In the genomic region with DNA sequence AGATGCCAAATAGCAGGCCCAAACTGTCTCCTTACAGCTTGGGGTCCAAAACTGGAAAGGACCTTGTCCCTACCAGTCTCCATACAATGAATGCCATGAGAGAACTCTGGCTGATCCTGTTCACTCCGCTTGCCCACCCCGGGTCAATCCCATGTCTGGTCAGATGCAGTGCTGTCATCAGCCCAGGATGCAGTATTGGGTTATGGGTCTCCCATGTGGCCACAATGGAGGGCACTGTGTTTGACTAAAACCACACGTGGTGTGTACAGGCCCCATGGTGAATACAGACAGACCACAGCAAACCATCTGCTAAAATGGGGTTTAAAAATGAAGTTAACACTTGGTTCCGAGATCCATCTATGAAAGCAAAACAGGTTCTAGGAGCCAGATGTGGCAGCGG, we compare ENCODE assay signal across 21 cellular contexts. TPM values are rescaled to one million over a fixed set of nuclear protein-coding genes. Genes with fewer than 3 reads are reported as not detected.
DNase-seq lines count a peak whose midpoint lies in the region; ATAC-seq and TF ChIP-seq lines count a peak whose summit lies in the region.
"Had no signal": no experiment of that assay in that cellular context is flagged by ENCODE, and none has a peak within 500 bp of the region (broad histone marks: within the 10 kb centered on the region; RNA-seq: fewer than 3 reads in every experiment).

No MANE protein-coding gene starts in this region.

- H3K4me2 ChIP-seq in neural progenitor cell, result no peak overlapping the region
- H3K4me2 ChIP-seq: BLaER1 had no signal

- H2AFZ ChIP-seq in neural progenitor cell (replicated peaks), result no peak overlapping the region
- H2AFZ ChIP-seq: GM23248 had no signal

- H3K4me3 ChIP-seq in neural progenitor cell (no peak overlapping the region), prostate gland (no peak overlapping the region)
- H3K4me3 ChIP-seq: BLaER1, GM12878, GM23248 had no signal

- no peaks in the 10 kb centered on the region for H3K27me3 ChIP-seq in neural progenitor cell
- no peaks in the 10 kb centered on the region for H3K27me3 ChIP-seq in prostate gland (replicated peaks; ENCODE audit: insufficient read depth)
- H3K27me3 ChIP-seq: BLaER1 had no signal

- H3K79me2 ChIP-seq in neural progenitor cell (ENCODE audit: low read depth), result no peaks in the 10 kb centered on the region

- H3K4me1 ChIP-seq in neural progenitor cell (no peaks in the 10 kb centered on the region), prostate gland (replicated peaks) (no peaks in the 10 kb centered on the region)
- H3K4me1 ChIP-seq: BLaER1 had no signal

- no peaks in the 10 kb centered on the region for H3K9me3 Mint-ChIP-seq in activated T-cell treated with anti-CD3 and anti-CD28 coated beads, Interleukin-2, amount 50 U/mL, for 72 hours
- H3K9me3 Mint-ChIP-seq in activated T-cell treated with anti-CD3 and anti-CD28 coated beads, Interleukin-2, amount 50 U/mL, for 4 hours, result no peaks in the 10 kb centered on the region
- no peaks in the 10 kb centered on the region for H3K9me3 Mint-ChIP-seq in neural progenitor cell
- H3K9me3 Mint-ChIP-seq: CD4-positive, CD25-positive, alpha-beta regulatory T cell; CD8-positive, alpha-beta T cell had no signal

- H3K9ac ChIP-seq in neural progenitor cell, result no peak overlapping the region
- H3K9ac ChIP-seq: BLaER1, GM23248 had no signal

- TF ChIP-seq POLR2A in prostate gland (IDR thresholded peaks at IDR 0.05), result no peak

- H4K20me1 ChIP-seq in neural progenitor cell (ENCODE audit: low read depth), result no peaks in the 10 kb centered on the region
- H4K20me1 ChIP-seq: BLaER1 had no signal

- WGBS in prostate gland, result 95% methylated on average over 5 of the region's 5 CpGs

- H3K4me3 Mint-ChIP-seq in activated T-cell treated with anti-CD3 and anti-CD28 coated beads, Interleukin-2, amount 50 U/mL, for 72 hours, result no peak overlapping the region
- no peak overlapping the region for H3K4me3 Mint-ChIP-seq in activated T-cell treated with anti-CD3 and anti-CD28 coated beads, Interleukin-2, amount 50 U/mL, for 4 hours
- no peak overlapping the region for H3K4me3 Mint-ChIP-seq in neural progenitor cell
- H3K4me3 Mint-ChIP-seq: B cell; CD4-positive, CD25-positive, alpha-beta regulatory T cell; CD8-positive, alpha-beta T cell had no signal

- no peaks in the 10 kb centered on the region for H3K4me1 Mint-ChIP-seq in activated T-cell treated with anti-CD3 and anti-CD28 coated beads, Interleukin-2, amount 50 U/mL, for 72 hours (ENCODE audit: low read depth)
- no peaks in the 10 kb centered on the region for H3K4me1 Mint-ChIP-seq in activated T-cell treated with anti-CD3 and anti-CD28 coated beads, Interleukin-2, amount 50 U/mL, for 4 hours (ENCODE audit: low read depth)
- H3K4me1 Mint-ChIP-seq in neural progenitor cell, result no peaks in the 10 kb centered on the region

- TF ChIP-seq CTCF in neural progenitor cell (IDR thresholded peaks at IDR 0.05), result no peak
- TF ChIP-seq CTCF in prostate gland (IDR thresholded peaks at IDR 0.05), result no peak

- H3K27ac ChIP-seq in neural progenitor cell (no peak overlapping the region), prostate gland (no peak overlapping the region)
- H3K27ac ChIP-seq: 22Rv1, BLaER1, C4-2B, GM23248 had no signal

- ATAC-seq in activated T-cell treated with anti-CD3 and anti-CD28 coated beads, Interleukin-2, amount 50 U/mL, for 72 hours (replicated peaks in 1 of 2), result no peak
- ATAC-seq in activated T-cell treated with anti-CD3 and anti-CD28 coated beads, Interleukin-2, amount 50 U/mL, for 4 hours, result no peak
- ATAC-seq: CD8-positive, alpha-beta T cell; GM12878 had no signal

- peak overlapping the region; percentile 42 for H3K27ac Mint-ChIP-seq in activated T-cell treated with anti-CD3 and anti-CD28 coated beads, Interleukin-2, amount 50 U/mL, for 72 hours
- peak overlapping the region; percentile 92 for H3K27ac Mint-ChIP-seq in neural progenitor cell
- H3K27ac Mint-ChIP-seq: B cell; CD8-positive, alpha-beta T cell had no signal

- peaks cover 4 to 14% of the 10 kb centered on the region in 2 donors for H3K36me3 Mint-ChIP-seq in activated T-cell treated with anti-CD3 and anti-CD28 coated beads, Interleukin-2, amount 50 U/mL, for 72 hours (ENCODE audit: insufficient read depth in 2 of 2)
- peaks cover 25% of the 10 kb centered on the region for H3K36me3 Mint-ChIP-seq in activated T-cell treated with anti-CD3 and anti-CD28 coated beads, Interleukin-2, amount 50 U/mL, for 4 hours (ENCODE audit: insufficient read depth)
- peaks cover 14% of the 10 kb centered on the region for H3K36me3 Mint-ChIP-seq in neural progenitor cell

- H3F3A ChIP-seq in neural progenitor cell (ENCODE audit: low read depth), result no peaks in the 10 kb centered on the region

- H3K36me3 ChIP-seq in neural progenitor cell (no peaks in the 10 kb centered on the region), prostate gland (no peaks in the 10 kb centered on the region)

- no peaks in the 10 kb centered on the region for H3K9me3 ChIP-seq in neural progenitor cell (ENCODE audit: low read depth)
- no peaks in the 10 kb centered on the region for H3K9me3 ChIP-seq in prostate gland
- H3K9me3 ChIP-seq: BLaER1, Caco-2 had no signal

- H3K27me3 Mint-ChIP-seq in activated T-cell treated with anti-CD3 and anti-CD28 coated beads, Interleukin-2, amount 50 U/mL, for 72 hours (ENCODE audit: low read depth), result no peaks in the 10 kb centered on the region
- H3K27me3 Mint-ChIP-seq in activated T-cell treated with anti-CD3 and anti-CD28 coated beads, Interleukin-2, amount 50 U/mL, for 4 hours (ENCODE audit: low read depth), result no peaks in the 10 kb centered on the region
- H3K27me3 Mint-ChIP-seq in neural progenitor cell (ENCODE audit: insufficient read depth, low read depth), result no peaks in the 10 kb centered on the region
- H3K27me3 Mint-ChIP-seq: B cell; CD4-positive, CD25-positive, alpha-beta regulatory T cell had no signal

- intact Hi-C loops in prostate gland (cut with DNase I), result no loop called here

- DNase-seq in activated T-cell treated with anti-CD3 and anti-CD28 coated beads, Interleukin-2, amount 50 U/mL, for 72 hours, result no peak
- no peak for DNase-seq in activated T-cell treated with anti-CD3 and anti-CD28 coated beads, Interleukin-2, amount 50 U/mL, for 4 hours
- DNase-seq in myocyte (ENCODE audit: low read depth) (peak; percentile 77), neural progenitor cell (ENCODE audit: low spot score) (no peak), NCI-H1694 (lab: John Stamatoyannopoulos, UW) (no peak), midbrain (lab: John Stamatoyannopoulos, UW) (no peak), prostate gland (ENCODE audit: low spot score) (no peak)
- DNase-seq: Caco-2; CD4-positive, CD25-positive, alpha-beta regulatory T cell; CD8-positive, alpha-beta T cell; DMS153; DND-41; GM23248; H7; HCEC 1CT had no signal

RNA-seq across cellular contexts. Expression of gene TRIM16, which starts 20.4 kb away (rescaled TPM):
- total RNA-seq in activated T-cell treated with anti-CD3 and anti-CD28 coated beads, Interleukin-2, amount 50 U/mL, for 72 hours, result 10 to 100 TPM; 20.8 to 23.7 TPM
- total RNA-seq in activated T-cell treated with anti-CD3 and anti-CD28 coated beads, Interleukin-2, amount 50 U/mL, for 4 hours, result 1 to 10 TPM; 6.7 to 9.3 (median 8.5) TPM
- 62.9 and 77.9 TPM in 2 replicates for total RNA-seq in myocyte
- 103 TPM for polyA plus RNA-seq in myocyte (2012)
- 32.1 and 61.6 TPM in 2 replicates for total RNA-seq in neural progenitor cell (ENCODE audit: low replicate concordance)
- total RNA-seq in prostate gland, result 10 to 100 TPM; 19.7 to 72.2 TPM

RNA-seq across cellular contexts. Expression of gene ZNF286A, which starts 35.9 kb away (rescaled TPM):
- 10 to 100 TPM; 20.4 to 26.8 TPM for total RNA-seq in activated T-cell treated with anti-CD3 and anti-CD28 coated beads, Interleukin-2, amount 50 U/mL, for 72 hours
- total RNA-seq in activated T-cell treated with anti-CD3 and anti-CD28 coated beads, Interleukin-2, amount 50 U/mL, for 4 hours, result 10 to 100 TPM; 30.2 to 33.9 (median 30.6) TPM
- total RNA-seq in myocyte (36.0 and 55.3 TPM in 2 replicates), neural progenitor cell (ENCODE audit: low replicate concordance) (125 and 216 TPM in 2 replicates), prostate gland (10 to 100 TPM; 19.4 to 46.9 TPM)
- polyA plus RNA-seq in myocyte (2012), result 27.7 TPM

RNA-seq across cellular contexts. Expression of gene FBXW10B, which starts 44.2 kb away (rescaled TPM):
- 1 to 10 TPM; 1.2 to 1.5 TPM for total RNA-seq in activated T-cell treated with anti-CD3 and anti-CD28 coated beads, Interleukin-2, amount 50 U/mL, for 72 hours
- 1 to 10 TPM in 1 of 3 donors, under 1 TPM in 2; 0.73 to 2.1 (median 0.87) TPM for total RNA-seq in activated T-cell treated with anti-CD3 and anti-CD28 coated beads, Interleukin-2, amount 50 U/mL, for 4 hours
- total RNA-seq in myocyte (0.31 and 1.3 TPM in 2 replicates), neural progenitor cell (ENCODE audit: low replicate concordance) (not detected in 2 replicates), prostate gland (1 to 10 TPM in 1 of 2 donors, not detected in 1; 5.1 TPM)
- 3.3 TPM for polyA plus RNA-seq in myocyte (2012)
- total RNA-seq: Caco-2; CD8-positive, alpha-beta T cell; GM23248; H1; H7 had no signal
